1 cellular context compared by ENCODE assay signal in genomic region chr1:207241164-207241934, GRCh38.
TF ChIP-seq lines count a peak whose summit lies in the region.

No MANE protein-coding gene starts in this region.

TF ChIP-seq in K562, 482 proteins besides CTCF, POLR2A, EP300 and RAD21 (continued from another document and continues in another):
- TF ChIP-seq ZNF407 (IDR thresholded peaks at IDR 0.05; ENCODE audit: low read depth) (no peak), MED1 (CRISPR knock-in tag; IDR thresholded peaks at IDR 0.05; ENCODE audit: borderline replicate concordance) (no peak), PHF20 (IDR thresholded peaks at IDR 0.05; ENCODE audit: partially characterized antibody) (no peak), ZNF561 (CRISPR knock-in tag; conservative IDR thresholded peaks at IDR 0.05) (no peak), ZBTB5 (IDR thresholded peaks at IDR 0.05) (no peak), KLF6 (CRISPR knock-in tag; IDR thresholded peaks at IDR 0.05; ENCODE audit: borderline replicate concordance) (peak; percentile 58; the same call in 1 of the 2 replicates), PHF8 (IDR thresholded peaks at IDR 0.05; ENCODE audit: borderline replicate concordance, low read length) (no peak), DDX20 (tag; IDR thresholded peaks at IDR 0.05; ENCODE audit: low read depth) (peak; percentile 66), CLOCK (CRISPR knock-in tag; IDR thresholded peaks at IDR 0.05; ENCODE audit: borderline replicate concordance) (no peak), FOXK1 (CRISPR knock-in tag; IDR thresholded peaks at IDR 0.05; ENCODE audit: borderline replicate concordance) (no peak), JUN (IDR thresholded peaks at IDR 0.05; ENCODE audit: borderline replicate concordance, low read depth, low read length) (no peak), JUN (CRISPR knock-in tag; IDR thresholded peaks at IDR 0.05; ENCODE audit: borderline replicate concordance) (no peak), AFF1 (IDR thresholded peaks at IDR 0.05; ENCODE audit: low read depth in 1 of 2, partially characterized antibody in 2 of 2) (no peak), E4F1 (CRISPR knock-in tag; IDR thresholded peaks at IDR 0.05; ENCODE audit: borderline replicate concordance) (no peak), SNAPC5 (CRISPR knock-in tag; IDR thresholded peaks at IDR 0.05) (no peak), HMG20A (CRISPR knock-in tag; conservative IDR thresholded peaks at IDR 0.05) (no peak), ZNF512 (tag; IDR thresholded peaks at IDR 0.05) (no peak), TBL1XR1 (IDR thresholded peaks at IDR 0.05; ENCODE audit: low read length in 2 of 2) (no peak; a peak in 1 of 4 replicates), DPF2 (IDR thresholded peaks at IDR 0.05) (peak; percentile 67), POLR2AphosphoS2 (IDR thresholded peaks at IDR 0.05; ENCODE audit: low read length) (no peak), KDM2B (CRISPR knock-in tag; IDR thresholded peaks at IDR 0.05) (no peak)
- TF ChIP-seq, protein P1, sequence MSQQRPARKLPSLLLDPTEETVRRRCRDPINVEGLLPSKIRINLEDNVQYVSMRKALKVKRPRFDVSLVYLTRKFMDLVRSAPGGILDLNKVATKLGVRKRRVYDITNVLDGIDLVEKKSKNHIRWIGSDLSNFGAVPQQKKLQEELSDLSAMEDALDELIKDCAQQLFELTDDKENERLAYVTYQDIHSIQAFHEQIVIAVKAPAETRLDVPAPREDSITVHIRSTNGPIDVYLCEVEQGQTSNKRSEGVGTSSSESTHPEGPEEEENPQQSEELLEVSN (IDR thresholded peaks at IDR 0.05; ENCODE audit: borderline replicate concordance in 1 of 2, extremely low read depth in 1 of 2, insufficient read depth in 1 of 2, insufficient read length in 1 of 2, low read depth in 1 of 2, low read length in 1 of 2, poor library complexity in 1 of 2, severe bottlenecking in 1 of 2), result no peak
- TF ChIP-seq, protein P2, sequence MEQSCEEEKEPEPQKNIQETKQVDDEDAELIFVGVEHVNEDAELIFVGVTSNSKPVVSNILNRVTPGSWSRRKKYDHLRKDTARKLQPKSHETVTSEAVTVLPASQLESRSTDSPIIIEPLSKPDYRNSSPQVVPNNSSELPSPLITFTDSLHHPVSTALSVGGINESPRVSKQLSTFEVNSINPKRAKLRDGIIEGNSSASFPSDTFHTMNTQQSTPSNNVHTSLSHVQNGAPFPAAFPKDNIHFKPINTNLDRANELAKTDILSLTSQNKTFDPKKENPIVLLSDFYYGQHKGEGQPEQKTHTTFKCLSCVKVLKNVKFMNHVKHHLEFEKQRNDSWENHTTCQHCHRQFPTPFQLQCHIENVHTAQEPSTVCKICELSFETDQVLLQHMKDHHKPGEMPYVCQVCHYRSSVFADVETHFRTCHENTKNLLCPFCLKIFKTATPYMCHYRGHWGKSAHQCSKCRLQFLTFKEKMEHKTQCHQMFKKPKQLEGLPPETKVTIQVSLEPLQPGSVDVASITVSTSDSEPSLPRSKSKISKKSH (CRISPR knock-in tag; IDR thresholded peaks at IDR 0.05), result no peak
- TF ChIP-seq, protein P3, sequence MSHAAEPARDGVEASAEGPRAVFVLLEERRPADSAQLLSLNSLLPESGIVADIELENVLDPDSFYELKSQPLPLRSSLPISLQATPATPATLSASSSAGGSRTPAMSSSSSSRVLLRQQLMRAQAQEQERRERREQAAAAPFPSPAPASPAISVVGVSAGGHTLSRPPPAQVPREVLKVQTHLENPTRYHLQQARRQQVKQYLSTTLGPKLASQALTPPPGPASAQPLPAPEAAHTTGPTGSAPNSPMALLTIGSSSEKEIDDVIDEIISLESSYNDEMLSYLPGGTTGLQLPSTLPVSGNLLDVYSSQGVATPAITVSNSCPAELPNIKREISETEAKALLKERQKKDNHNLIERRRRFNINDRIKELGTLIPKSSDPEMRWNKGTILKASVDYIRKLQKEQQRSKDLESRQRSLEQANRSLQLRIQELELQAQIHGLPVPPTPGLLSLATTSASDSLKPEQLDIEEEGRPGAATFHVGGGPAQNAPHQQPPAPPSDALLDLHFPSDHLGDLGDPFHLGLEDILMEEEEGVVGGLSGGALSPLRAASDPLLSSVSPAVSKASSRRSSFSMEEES (CRISPR knock-in tag; IDR thresholded peaks at IDR 0.05), result no peak
